ENCODE assay signal across 8 cellular contexts in genomic region chrX:131704136-131704695, GRCh38.
DNase-seq lines count a peak whose midpoint lies in the region; ATAC-seq lines count a peak whose summit lies in the region.

No MANE protein-coding gene starts in this region.

- no peaks in the 10 kb centered on the region for H3K4me1 ChIP-seq in skeletal muscle satellite cell (ENCODE audit: control insufficient read depth, insufficient read depth, low read length)

- H3K36me3 ChIP-seq in skeletal muscle satellite cell (ENCODE audit: insufficient read depth, low read length): no peaks in the 10 kb centered on the region

- H3K9me3 ChIP-seq in skeletal muscle satellite cell (replicated peaks; ENCODE audit: low read length): no peaks in the 10 kb centered on the region

- peak; percentile 58 for DNase-seq in DMS153 (lab: John Stamatoyannopoulos, UW)
- DNase-seq in NCI-H345 (lab: John Stamatoyannopoulos, UW): peak; percentile 91
- peak; percentile 76 for DNase-seq in dedifferentiated amniotic fluid mesenchymal stem cell (ENCODE audit: extremely low spot score)
- no peak for DNase-seq in activated CD4-positive, alpha-beta T cell treated with anti-CD3 and anti-CD28 coated beads, Interleukin-2, amount 50 U/mL, for 4 hours
- DNase-seq in stimulated activated CD4-positive, alpha-beta T cell treated with anti-CD3 and anti-CD28 coated beads, Interleukin-15, amount 100 ng/mL, for 24 hours: no peak

- H3K9ac ChIP-seq in skeletal muscle satellite cell (ENCODE audit: low read depth, low read length): peak overlapping the region; percentile 33

- peak; percentile 56 for ATAC-seq in GM21360 (IDR thresholded peaks at IDR 0.05; ENCODE audit: unreplicated experiment)
- no peak for ATAC-seq in HG03460 (IDR thresholded peaks at IDR 0.05; ENCODE audit: unreplicated experiment)

- no peaks in the 10 kb centered on the region for H3K27me3 ChIP-seq in skeletal muscle satellite cell (ENCODE audit: control insufficient read depth, insufficient read depth, low read length)

- peak overlapping the region; percentile 74 for H3K4me3 ChIP-seq in skeletal muscle satellite cell (ENCODE audit: low read length)

- peak overlapping the region; percentile 84 for H3K4me2 ChIP-seq in skeletal muscle satellite cell (ENCODE audit: low read length)

Comparison
In these comparisons a context has a peak if more than half of its experiments do, and no peak if none do; other contexts are left out.
1. DNase-seq: peak in DMS153 (single experiment), NCI-H345 (single experiment) and dedifferentiated amniotic fluid mesenchymal stem cell (single experiment); none in activated CD4-positive, alpha-beta T cell treated with anti-CD3 and anti-CD28 coated beads, Interleukin-2, amount 50 U/mL, for 4 hours (0 of 2) and stimulated activated CD4-positive, alpha-beta T cell treated with anti-CD3 and anti-CD28 coated beads, Interleukin-15, amount 100 ng/mL, for 24 hours (single experiment).